In genomic region chr20:33278700-33279099, GRCh38 we compare ENCODE assay signal across 1 cellular context.
A peak's percentile ranks its signal among the peaks of the same experiment; 100 is the strongest.
TF ChIP-seq lines count a peak whose summit lies in the region.

No MANE protein-coding gene starts in this region.

TF ChIP-seq in HepG2, 621 proteins besides CTCF, POLR2A, EP300 and RAD21 (continued from another document and continues in another):
- TF ChIP-seq AFF4 (CRISPR knock-in tag; IDR thresholded peaks at IDR 0.05) = no peak
- TF ChIP-seq ZNF430 (CRISPR knock-in tag; IDR thresholded peaks at IDR 0.05) = no peak
- TF ChIP-seq ZNF563 (CRISPR knock-in tag; IDR thresholded peaks at IDR 0.05) = no peak
- TF ChIP-seq ZNF451 (CRISPR knock-in tag; IDR thresholded peaks at IDR 0.05) = no peak
- no peak for TF ChIP-seq ZBTB42 (CRISPR knock-in tag; IDR thresholded peaks at IDR 0.05)
- TF ChIP-seq PPARG (CRISPR knock-in tag; conservative IDR thresholded peaks at IDR 0.05) = peak; percentile 74
- TF ChIP-seq EZH2 (conservative IDR thresholded peaks at IDR 0.05; ENCODE audit: low read depth, low read length) = no peak
- TF ChIP-seq LCORL (IDR thresholded peaks at IDR 0.05) = no peak
- no peak for TF ChIP-seq LCORL (CRISPR knock-in tag; IDR thresholded peaks at IDR 0.05)
- no peak for TF ChIP-seq ZNF468 (CRISPR knock-in tag; IDR thresholded peaks at IDR 0.05)
- TF ChIP-seq ZNF850 (CRISPR knock-in tag; conservative IDR thresholded peaks at IDR 0.05) = 0 out of 2 replicates have a peak, but pooled peaks have one; percentile 20
- TF ChIP-seq ZGPAT (CRISPR knock-in tag; IDR thresholded peaks at IDR 0.05) = no peak; the same call in 1 of the 2 replicates
- TF ChIP-seq ZNF276 (CRISPR knock-in tag; IDR thresholded peaks at IDR 0.05; ENCODE audit: low read depth) = no peak
- no peak for TF ChIP-seq ZNF543 (CRISPR knock-in tag; IDR thresholded peaks at IDR 0.05)
- TF ChIP-seq NFYC (CRISPR knock-in tag; IDR thresholded peaks at IDR 0.05) = no peak
- no peak for TF ChIP-seq AGO1 (IDR thresholded peaks at IDR 0.05; ENCODE audit: low read depth, low read length, poor library complexity, severe bottlenecking)
- peak; percentile 30; the same call in 1 of the 2 replicates for TF ChIP-seq HMG20A (CRISPR knock-in tag; IDR thresholded peaks at IDR 0.05; ENCODE audit: borderline replicate concordance)
- TF ChIP-seq HDAC1 (CRISPR knock-in tag; IDR thresholded peaks at IDR 0.05) = peak; percentile 30
- no peak for TF ChIP-seq ZNF224 (CRISPR knock-in tag; IDR thresholded peaks at IDR 0.05)
- no peak for TF ChIP-seq SNAPC2 (CRISPR knock-in tag; IDR thresholded peaks at IDR 0.05)
- no peak for TF ChIP-seq PRDM4 (CRISPR knock-in tag; IDR thresholded peaks at IDR 0.05; ENCODE audit: borderline replicate concordance)
- no peak for TF ChIP-seq CREBL2 (CRISPR knock-in tag; IDR thresholded peaks at IDR 0.05; ENCODE audit: borderline replicate concordance)
- TF ChIP-seq TP53 (CRISPR knock-in tag; conservative IDR thresholded peaks at IDR 0.05) = no peak
- TF ChIP-seq NR2C2 (CRISPR knock-in tag; IDR thresholded peaks at IDR 0.05; ENCODE audit: borderline replicate concordance) = peak; percentile 47; the same call in 1 of the 2 replicates
- TF ChIP-seq JDP2 (CRISPR knock-in tag; IDR thresholded peaks at IDR 0.05; ENCODE audit: borderline replicate concordance) = no peak
- no peak for TF ChIP-seq AHDC1 (CRISPR knock-in tag; IDR thresholded peaks at IDR 0.05; ENCODE audit: borderline replicate concordance)
- TF ChIP-seq ETS1 (CRISPR knock-in tag; IDR thresholded peaks at IDR 0.05) = no peak
- TF ChIP-seq FOXA3 (CRISPR knock-in tag; IDR thresholded peaks at IDR 0.05) = peak; percentile 8; the same call in 1 of the 2 replicates
- no peak for TF ChIP-seq ZBTB4 (CRISPR knock-in tag; IDR thresholded peaks at IDR 0.05; ENCODE audit: borderline replicate concordance)
- no peak for TF ChIP-seq ZNF282 (IDR thresholded peaks at IDR 0.05; ENCODE audit: partially characterized antibody)
- TF ChIP-seq U2AF1 (optimal IDR thresholded peaks at IDR 0.05; ENCODE audit: low read depth, low read length) = no peak
- TF ChIP-seq CREB1 (IDR thresholded peaks at IDR 0.05) = no peak
- TF ChIP-seq CREB1 (CRISPR knock-in tag; IDR thresholded peaks at IDR 0.05) = no peak
- no peak for TF ChIP-seq ZNF652 (CRISPR knock-in tag; IDR thresholded peaks at IDR 0.05; ENCODE audit: borderline replicate concordance, low read depth)
- TF ChIP-seq ZNF780A (CRISPR knock-in tag; IDR thresholded peaks at IDR 0.05) = no peak
- peak; percentile 57; the same call in 1 of the 2 replicates for TF ChIP-seq BCL6 (CRISPR knock-in tag; IDR thresholded peaks at IDR 0.05)
- TF ChIP-seq PATZ1 (CRISPR knock-in tag; IDR thresholded peaks at IDR 0.05) = peak; percentile 70
- no peak for TF ChIP-seq MXD4 (CRISPR knock-in tag; IDR thresholded peaks at IDR 0.05)
- TF ChIP-seq HCFC1 (IDR thresholded peaks at IDR 0.05; ENCODE audit: low read depth, low read length) = no peak
- TF ChIP-seq ZMYM3 (CRISPR knock-in tag; IDR thresholded peaks at IDR 0.05) = no peak
- TF ChIP-seq CEBPB (IDR thresholded peaks at IDR 0.05; ENCODE audit: borderline replicate concordance, low read depth, low read length) = no peak; the same call in 1 of the 2 replicates
